In genomic region chr20:25081065-25081729, GRCh38 we compare ENCODE assay signal across 1 cellular context.
TF ChIP-seq lines count a peak whose summit lies in the region.

No MANE protein-coding gene starts in this region.

TF ChIP-seq in HepG2, 621 proteins besides CTCF, POLR2A, EP300 and RAD21 (continued from another document and continues in another):
- TF ChIP-seq ZBTB10 (CRISPR knock-in tag; IDR thresholded peaks at IDR 0.05; ENCODE audit: borderline replicate concordance): 0 out of 2 replicates have a peak, but pooled peaks have one; percentile 31
- no peak for TF ChIP-seq ARID4A (CRISPR knock-in tag; IDR thresholded peaks at IDR 0.05; ENCODE audit: borderline replicate concordance)
- no peak for TF ChIP-seq ZNF512B (CRISPR knock-in tag; IDR thresholded peaks at IDR 0.05; ENCODE audit: borderline replicate concordance)
- 0 out of 2 replicates have a peak, but pooled peaks have one; percentile 55 for TF ChIP-seq PITX1 (CRISPR knock-in tag; IDR thresholded peaks at IDR 0.05)
- TF ChIP-seq ZBTB37 (CRISPR knock-in tag; IDR thresholded peaks at IDR 0.05): no peak
- 0 out of 2 replicates have a peak, but pooled peaks have one; percentile 31 for TF ChIP-seq NCOA2 (CRISPR knock-in tag; IDR thresholded peaks at IDR 0.05)
- no peak for TF ChIP-seq ELF1 (CRISPR knock-in tag; IDR thresholded peaks at IDR 0.05)
- TF ChIP-seq FOXA1 (IDR thresholded peaks at IDR 0.05): no peak
- TF ChIP-seq FOXA1 (CRISPR knock-in tag; IDR thresholded peaks at IDR 0.05): no peak
- TF ChIP-seq CHD2 (IDR thresholded peaks at IDR 0.05; ENCODE audit: low read depth, low read length): no peak
- TF ChIP-seq ARID3A (IDR thresholded peaks at IDR 0.05; ENCODE audit: low read depth, low read length): no peak
- TF ChIP-seq ZNF230 (CRISPR knock-in tag; IDR thresholded peaks at IDR 0.05): no peak; the same call in 1 of the 2 replicates
- no peak for TF ChIP-seq MTA3 (CRISPR knock-in tag; IDR thresholded peaks at IDR 0.05)
- TF ChIP-seq STAT6 (CRISPR knock-in tag; IDR thresholded peaks at IDR 0.05; ENCODE audit: borderline replicate concordance): no peak
- TF ChIP-seq KAT8 (CRISPR knock-in tag; IDR thresholded peaks at IDR 0.05): no peak
- no peak for TF ChIP-seq AGO2 (optimal IDR thresholded peaks at IDR 0.05; ENCODE audit: low read depth, low read length)
- TF ChIP-seq ZBTB39 (CRISPR knock-in tag; IDR thresholded peaks at IDR 0.05): no peak
- TF ChIP-seq ZNF160 (CRISPR knock-in tag; IDR thresholded peaks at IDR 0.05): no peak
- no peak for TF ChIP-seq NPAS2 (CRISPR knock-in tag; IDR thresholded peaks at IDR 0.05; ENCODE audit: borderline replicate concordance)
- TF ChIP-seq SRSF1 (optimal IDR thresholded peaks at IDR 0.05; ENCODE audit: low read depth, low read length): no peak
- 0 out of 2 replicates have a peak, but pooled peaks have one; percentile 73 for TF ChIP-seq ISX (CRISPR knock-in tag; conservative IDR thresholded peaks at IDR 0.05)
- 0 out of 2 replicates have a peak, but pooled peaks have one; percentile 35 for TF ChIP-seq MXD1 (CRISPR knock-in tag; IDR thresholded peaks at IDR 0.05)
- TF ChIP-seq ZNF263 (CRISPR knock-in tag; IDR thresholded peaks at IDR 0.05): peak; percentile 42
- peak; percentile 27; the same call in 1 of the 2 replicates for TF ChIP-seq ZNF281 (CRISPR knock-in tag; IDR thresholded peaks at IDR 0.05; ENCODE audit: borderline replicate concordance)
- TF ChIP-seq TEF (CRISPR knock-in tag; IDR thresholded peaks at IDR 0.05): 0 out of 2 replicates have a peak, but pooled peaks have one; percentile 64
- no peak for TF ChIP-seq ZNF180 (CRISPR knock-in tag; IDR thresholded peaks at IDR 0.05; ENCODE audit: borderline replicate concordance, low read depth)
- TF ChIP-seq ZNF790 (CRISPR knock-in tag; IDR thresholded peaks at IDR 0.05; ENCODE audit: borderline replicate concordance): no peak
- TF ChIP-seq ZBTB21 (CRISPR knock-in tag; IDR thresholded peaks at IDR 0.05): peak; percentile 65; the same call in 1 of the 2 replicates
- TF ChIP-seq ZFP82 (CRISPR knock-in tag; IDR thresholded peaks at IDR 0.05; ENCODE audit: borderline replicate concordance): no peak
